8 cellular contexts compared by ENCODE assay signal in genomic region chr15:40755821-40756220, GRCh38. TPM values are rescaled to one million over a fixed set of nuclear protein-coding genes. Genes with fewer than 3 reads are reported as not detected.
A peak's percentile ranks its signal among the peaks of the same experiment; 100 is the strongest.
DNase-seq lines count a peak whose midpoint lies in the region; ATAC-seq, FAIRE-seq and TF ChIP-seq lines count a peak whose summit lies in the region.

No MANE protein-coding gene starts in this region.

- H3K4me3 Mint-ChIP-seq in activated T-cell treated with anti-CD3 and anti-CD28 coated beads, Interleukin-2, amount 50 U/mL, for 24 hours, result peak overlapping the region; percentile 96
- H3K4me3 Mint-ChIP-seq in WTC11, result peak overlapping the region; percentile 87

- H3K4me1 Mint-ChIP-seq in activated T-cell treated with anti-CD3 and anti-CD28 coated beads, Interleukin-2, amount 50 U/mL, for 24 hours (ENCODE audit: low read depth), result peaks cover 35% of the 10 kb centered on the region
- H3K4me1 Mint-ChIP-seq in WTC11, result peaks cover 11% of the 10 kb centered on the region; the same call in 1 of the 2 replicates

- POLR2A ChIA-PET in WTC11 (lab: Charles Lee), result no interaction called here

- H3K36me3 Mint-ChIP-seq in activated T-cell treated with anti-CD3 and anti-CD28 coated beads, Interleukin-2, amount 50 U/mL, for 24 hours (ENCODE audit: low read depth), result peaks cover 44% of the 10 kb centered on the region
- H3K36me3 Mint-ChIP-seq in WTC11, result peaks cover 5% of the 10 kb centered on the region; the same call in 1 of the 2 replicates

- H3K27me3 Mint-ChIP-seq in activated T-cell treated with anti-CD3 and anti-CD28 coated beads, Interleukin-2, amount 50 U/mL, for 24 hours, result no peaks in the 10 kb centered on the region
- no peaks in the 10 kb centered on the region for H3K27me3 Mint-ChIP-seq in WTC11 (ENCODE audit: low read depth)

- peak overlapping the region; percentile 99 for H3K27ac Mint-ChIP-seq in activated T-cell treated with anti-CD3 and anti-CD28 coated beads, Interleukin-2, amount 50 U/mL, for 24 hours
- H3K27ac Mint-ChIP-seq in WTC11, result peak overlapping the region; percentile 99

- 67% methylated on average over 11 of the region's 11 CpGs for WGBS in thyroid gland, 2 donors

- no peaks in the 10 kb centered on the region for H3K9me3 Mint-ChIP-seq in activated T-cell treated with anti-CD3 and anti-CD28 coated beads, Interleukin-2, amount 50 U/mL, for 24 hours
- no peaks in the 10 kb centered on the region for H3K9me3 Mint-ChIP-seq in WTC11

- H3K27me3 ChIP-seq in keratinocyte (ENCODE audit: control insufficient read depth, extremely low read depth, insufficient read depth, low read length) (no peaks in the 10 kb centered on the region), thyroid gland (no peaks in the 10 kb centered on the region)

- CTCF ChIA-PET in WTC11 (lab: Charles Lee), result interaction anchor here (1.7 kb wide), 1 partner anchor 102 kb away, joined by 7 read pairs; no protein-coding TSS in a partner anchor

- H3K4me3 ChIP-seq in keratinocyte (ENCODE audit: control insufficient read depth in 2 of 3, extremely low read depth in 1 of 3, insufficient read depth in 2 of 3, low read depth in 1 of 3, low read length in 3 of 3) (peak overlapping the region in 2 of 3 experiments; percentile 93 to 98), thyroid gland (replicated peaks in 1 of 3) (peak overlapping the region in 2 of 3 donors; percentile 83 to 93)

- H3K36me3 ChIP-seq in keratinocyte (ENCODE audit: control insufficient read depth in 2 of 2, extremely low read depth in 1 of 2, insufficient read depth in 2 of 2, low read length in 2 of 2) (peaks cover 6 to 14% of the 10 kb centered on the region in 2 experiments), thyroid gland (peaks cover 9 to 11% of the 10 kb centered on the region in 2 donors)

- dilution Hi-C loops in keratinocyte (cut with MboI; ENCODE audit: extremely low pct_ligation_motif_present, low sequenced_read_pairs), result no loop called here

- H2AFZ ChIP-seq in keratinocyte (ENCODE audit: control insufficient read depth, low read length), result peak overlapping the region; percentile 96

- H3K9me1 ChIP-seq in keratinocyte (ENCODE audit: control insufficient read depth, extremely low read depth, insufficient read depth, low read length), result no peaks in the 10 kb centered on the region

- intact Hi-C loops in thyroid gland (cut with DNase I), result no loop called here

- TF ChIP-seq CTCF in WTC11 (IDR thresholded peaks at IDR 0.05) (no peak), keratinocyte (optimal IDR thresholded peaks at IDR 0.05 in 1 of 3, IDR thresholded peaks at IDR 0.05 in 1 of 3, conservative IDR thresholded peaks at IDR 0.05 in 1 of 3; ENCODE audit: extremely low read depth in 1 of 3, insufficient read depth in 2 of 3, low read length in 3 of 3) (no peak), thyroid gland (IDR thresholded peaks at IDR 0.05) (no peak)

- no peak for ATAC-seq in WTC11

- no peak for DNase-seq in activated T-cell treated with anti-CD3 and anti-CD28 coated beads, Interleukin-2, amount 50 U/mL, for 24 hours
- no peak for DNase-seq in activated T-cell treated with anti-CD3 and anti-CD28 coated beads for 4 hours
- no peak for DNase-seq in WTC11 (ENCODE audit: low spot score)
- DNase-seq in keratinocyte (ENCODE audit: low read depth, low spot score), result no peak
- no peak for DNase-seq in thyroid gland
- no peak for DNase-seq in ecto neural progenitor cell (ENCODE audit: low spot score)
- DNase-seq in HT-29 (ENCODE audit: low spot score), result no peak
- DNase-seq in SHP77 treated with DMSO at 0.1 percent for 48 hours (lab: John Stamatoyannopoulos, UW), result no peak

- peak overlapping the region; percentile 88 for H3K9ac ChIP-seq in keratinocyte (ENCODE audit: control insufficient read depth, extremely low read depth, insufficient read depth, low read length)

- peak overlapping the region; percentile 82 for H3K4me2 ChIP-seq in keratinocyte (ENCODE audit: control insufficient read depth, extremely low read depth, insufficient read depth, low read depth, low read length)

- no peak for TF ChIP-seq POLR2A in thyroid gland (IDR thresholded peaks at IDR 0.05)

- H3K4me1 ChIP-seq in keratinocyte (ENCODE audit: control insufficient read depth, extremely low read depth, insufficient read depth, low read length) (peaks cover 11% of the 10 kb centered on the region), thyroid gland (peaks cover 6 to 7% of the 10 kb centered on the region in 2 donors)

- H4K20me1 ChIP-seq in keratinocyte (ENCODE audit: control insufficient read depth, extremely low read depth, insufficient read depth, low read length), result no peaks in the 10 kb centered on the region

- peaks cover 34% of the 10 kb centered on the region for H3K79me2 ChIP-seq in keratinocyte (ENCODE audit: control insufficient read depth, insufficient read depth, low read length)

- H3K9me3 ChIP-seq in keratinocyte (ENCODE audit: control insufficient read depth, low read depth, low read length) (no peaks in the 10 kb centered on the region), thyroid gland (no peaks in the 10 kb centered on the region)

- no peak for FAIRE-seq in keratinocyte (lab: Jason Lieb, UNC)

- H3K27ac ChIP-seq in keratinocyte (ENCODE audit: control insufficient read depth, insufficient read depth, low read length), result peak overlapping the region; percentile 86
- peak overlapping the region; percentile 55 to 76 (median 74) for H3K27ac ChIP-seq in thyroid gland

RNA-seq across cellular contexts. Expression of gene RMDN3, which starts 0.8 kb away (rescaled TPM):
- 21.7 to 25.9 TPM (median 22.8 TPM) in 3 replicates for total RNA-seq in WTC11 (2021)
- polyA plus RNA-seq in keratinocyte, result 22.2 to 23.0 TPM (median 22.2 TPM) in 3 replicates
- 28.4 TPM for polyA plus RNA-seq in keratinocyte (2011; ENCODE audit: low read depth)
- 16.8 and 18.4 TPM in 2 replicates for polyA plus RNA-seq in keratinocyte (2011; cell fraction: cytosol; rRNA removed)
- polyA plus RNA-seq in keratinocyte (2011; cell fraction: nucleus; rRNA removed), result 46.3 and 51.4 TPM in 2 replicates
- polyA plus RNA-seq in keratinocyte (2012; ENCODE audit: low replicate concordance), result 22.8 and 24.5 TPM in 2 replicates
- 9.7 to 20.6 TPM (median 13.9 TPM) in 3 replicates for polyA minus RNA-seq in keratinocyte
- polyA minus RNA-seq in keratinocyte (2011; cell fraction: cytosol; rRNA and poly(A)+ RNA removed), result 21.9 TPM
- 16.2 and 19.2 TPM in 2 replicates for polyA minus RNA-seq in keratinocyte (2011; cell fraction: nucleus; rRNA and poly(A)+ RNA removed)
- total RNA-seq in thyroid gland, result 10 to 100 TPM; 29.2 to 39.8 (median 31.7) TPM
- 33.2 and 35.7 TPM in 2 replicates for total RNA-seq in HT-29 (2014; rRNA removed; shearing (Covaris generic))

RNA-seq across cellular contexts. Expression of gene GCHFR, which starts 8.0 kb away (rescaled TPM):
- 42.3 to 63.8 TPM (median 62.9 TPM) in 3 replicates for total RNA-seq in WTC11 (2021)
- 1.6 to 3.1 TPM (median 2.7 TPM) in 3 replicates for polyA plus RNA-seq in keratinocyte
- 1.4 TPM for polyA plus RNA-seq in keratinocyte (2011; ENCODE audit: low read depth)
- 0.86 and 2.8 TPM in 2 replicates for polyA plus RNA-seq in keratinocyte (2011; cell fraction: cytosol; rRNA removed)
- polyA plus RNA-seq in keratinocyte (2011; cell fraction: nucleus; rRNA removed), result 0.60 and 0.92 TPM in 2 replicates
- polyA plus RNA-seq in keratinocyte (2012; ENCODE audit: low replicate concordance), result 4.1 and 4.7 TPM in 2 replicates
- polyA minus RNA-seq in keratinocyte, result 1.1 to 5.1 TPM in 2 of 3 replicates, not detected in the other
- 13.0 TPM for polyA minus RNA-seq in keratinocyte (2011; cell fraction: cytosol; rRNA and poly(A)+ RNA removed)
- 0.74 and 1.5 TPM in 2 replicates for polyA minus RNA-seq in keratinocyte (2011; cell fraction: nucleus; rRNA and poly(A)+ RNA removed)
- 10 to 100 TPM; 17.1 to 73.4 (median 34.7) TPM for total RNA-seq in thyroid gland
- total RNA-seq in HT-29 (2014; rRNA removed; shearing (Covaris generic)), result 327 and 329 TPM in 2 replicates

RNA-seq across cellular contexts. Expression of gene C15orf62, which starts 14.0 kb away (rescaled TPM):
- total RNA-seq in WTC11 (2021) (0.46 to 0.92 TPM (median 0.72 TPM) in 3 replicates), thyroid gland (under 1 TPM in 3 of 4 donors, not detected in 1; 0.13 to 0.79 (median 0.22) TPM)
- polyA plus RNA-seq in keratinocyte, result 0.09 to 0.15 TPM (median 0.14 TPM) in 3 replicates
- polyA plus RNA-seq in keratinocyte (2011; ENCODE audit: low read depth), result 1.9 TPM
- 0.05 and 0.09 TPM in 2 replicates for polyA plus RNA-seq in keratinocyte (2011; cell fraction: cytosol; rRNA removed)
- polyA plus RNA-seq in keratinocyte (2011; cell fraction: nucleus; rRNA removed), result 0.11 and 0.25 TPM in 2 replicates
- 0.42 and 5.3 TPM in 2 replicates for polyA plus RNA-seq in keratinocyte (2012; ENCODE audit: low replicate concordance)
- not detected in 3 replicates for polyA minus RNA-seq in keratinocyte
- polyA minus RNA-seq in keratinocyte (2011; cell fraction: cytosol; rRNA and poly(A)+ RNA removed), result not detected
- polyA minus RNA-seq in keratinocyte (2011; cell fraction: nucleus; rRNA and poly(A)+ RNA removed), result 0.21 TPM in 1 of 2 replicates, not detected in the other
- total RNA-seq in HT-29 (2014; rRNA removed; shearing (Covaris generic)), result 8.4 and 12.0 TPM in 2 replicates

RNA-seq across cellular contexts. Expression of gene ZFYVE19, which starts 51.1 kb away (rescaled TPM):
- total RNA-seq in WTC11 (2021) (17.3 to 18.9 TPM (median 17.6 TPM) in 3 replicates), thyroid gland (10 to 100 TPM; 21.7 to 37.8 (median 22.3) TPM)
- 19.0 to 26.2 TPM (median 24.5 TPM) in 3 replicates for polyA plus RNA-seq in keratinocyte
- 15.2 TPM for polyA plus RNA-seq in keratinocyte (2011; ENCODE audit: low read depth)
- polyA plus RNA-seq in keratinocyte (2011; cell fraction: cytosol; rRNA removed), result 17.0 and 20.2 TPM in 2 replicates
- 57.4 and 64.0 TPM in 2 replicates for polyA plus RNA-seq in keratinocyte (2011; cell fraction: nucleus; rRNA removed)
- polyA plus RNA-seq in keratinocyte (2012; ENCODE audit: low replicate concordance), result 14.6 and 15.8 TPM in 2 replicates
- polyA minus RNA-seq in keratinocyte, result 16.5 to 25.4 TPM (median 21.4 TPM) in 3 replicates
- 17.8 TPM for polyA minus RNA-seq in keratinocyte (2011; cell fraction: cytosol; rRNA and poly(A)+ RNA removed)
- polyA minus RNA-seq in keratinocyte (2011; cell fraction: nucleus; rRNA and poly(A)+ RNA removed), result 8.5 and 9.8 TPM in 2 replicates
- total RNA-seq in HT-29 (2014; rRNA removed; shearing (Covaris generic)), result 66.0 and 68.6 TPM in 2 replicates

RNA-seq across cellular contexts. Expression of gene DNAJC17, which starts 51.5 kb away (rescaled TPM):
- total RNA-seq in WTC11 (2021) (49.8 to 53.0 TPM (median 50.2 TPM) in 3 replicates), thyroid gland (10 to 100 TPM; 21.6 to 51.9 (median 45.8) TPM)
- 27.0 to 55.9 TPM (median 35.3 TPM) in 3 replicates for polyA plus RNA-seq in keratinocyte
- polyA plus RNA-seq in keratinocyte (2011; ENCODE audit: low read depth), result 23.6 TPM
- polyA plus RNA-seq in keratinocyte (2011; cell fraction: cytosol; rRNA removed), result 30.6 and 31.7 TPM in 2 replicates
- 65.7 and 71.0 TPM in 2 replicates for polyA plus RNA-seq in keratinocyte (2011; cell fraction: nucleus; rRNA removed)
- polyA plus RNA-seq in keratinocyte (2012; ENCODE audit: low replicate concordance), result 23.2 and 38.5 TPM in 2 replicates
- 10.5 to 21.2 TPM (median 19.7 TPM) in 3 replicates for polyA minus RNA-seq in keratinocyte
- 13.8 TPM for polyA minus RNA-seq in keratinocyte (2011; cell fraction: cytosol; rRNA and poly(A)+ RNA removed)
- 8.0 and 8.5 TPM in 2 replicates for polyA minus RNA-seq in keratinocyte (2011; cell fraction: nucleus; rRNA and poly(A)+ RNA removed)
- total RNA-seq in HT-29 (2014; rRNA removed; shearing (Covaris generic)), result 47.9 and 53.5 TPM in 2 replicates
